13 cellular contexts compared by ENCODE assay signal in the genomic region with DNA sequence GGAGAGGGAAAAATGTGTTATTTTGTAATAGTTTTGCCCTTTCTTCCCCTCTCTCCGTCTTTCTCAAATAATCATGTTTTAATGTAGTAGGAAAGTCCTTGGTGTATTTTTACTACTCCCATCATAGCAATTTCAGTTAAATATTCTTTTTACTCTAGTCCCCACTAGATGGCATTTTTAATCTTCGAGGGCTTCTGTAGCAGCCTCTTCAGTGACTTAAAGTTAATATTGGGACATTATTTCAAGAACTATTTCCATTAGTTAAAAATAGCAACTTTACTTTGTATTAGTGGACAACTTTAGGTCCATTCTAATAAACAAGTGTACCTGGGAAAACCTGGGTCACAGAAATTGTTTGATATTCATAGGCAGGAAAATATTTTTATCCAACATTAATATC. TPM values are rescaled to one million over a fixed set of nuclear protein-coding genes. Genes with fewer than 3 reads are reported as not detected.
DNase-seq lines count a peak whose midpoint lies in the region; FAIRE-seq and TF ChIP-seq lines count a peak whose summit lies in the region.
"Had no signal": no experiment of that assay in that cellular context is flagged by ENCODE, and none has a peak within 500 bp of the region (broad histone marks: within the 10 kb centered on the region; RNA-seq: fewer than 3 reads in every experiment).

No MANE protein-coding gene starts in this region.

- H3K27ac Mint-ChIP-seq in mesothelial cell of epicardium: no peak overlapping the region

- no peaks in the 10 kb centered on the region for H3K9me3 ChIP-seq in kidney (ENCODE audit: control insufficient read depth in 1 of 2, low read length in 2 of 2)

- H3K4me1 Mint-ChIP-seq in mesothelial cell of epicardium: no peaks in the 10 kb centered on the region
- H3K4me1 Mint-ChIP-seq: activated T-helper 17 cell treated with anti-CD3 and anti-CD28 coated beads, Interleukin-2, amount 50 U/mL, for 72 hours; stimulated activated effector memory CD8-positive, alpha-beta T cell treated with anti-CD3 and anti-CD28 coated beads, Interleukin-12 subunit alpha, Interleukin-12 subunit beta, amount 100 ng/mL, for 72 hours had no signal

- no peaks in the 10 kb centered on the region for H3K27me3 Mint-ChIP-seq in mesothelial cell of epicardium (ENCODE audit: low read depth)
- H3K27me3 Mint-ChIP-seq: activated T-helper 17 cell treated with anti-CD3 and anti-CD28 coated beads, Interleukin-2, amount 50 U/mL, for 72 hours had no signal

- peaks cover 53% of the 10 kb centered on the region for H3K36me3 Mint-ChIP-seq in mesothelial cell of epicardium

- no peaks in the 10 kb centered on the region for H3K4me1 ChIP-seq in kidney (ENCODE audit: control insufficient read depth in 1 of 2, insufficient read depth in 1 of 2, low read depth in 1 of 2, low read length in 2 of 2)

- DNase-seq in D721Med (ENCODE audit: insufficient read length, low spot score) (no peak), LNCaP clone FGC (ENCODE audit: low read depth) (no peak), astrocyte of the hippocampus (ENCODE audit: low read depth, low spot score) (peak; percentile 14), lung microvascular endothelial cell (ENCODE audit: low read depth in 2 of 2) (peak; percentile 8 to 52), GDM1 (lab: John Stamatoyannopoulos, UW) (no peak), kidney (no peak), Ammon's horn (ENCODE audit: low spot score) (no peak), mesothelial cell of epicardium (ENCODE audit: low spot score in 2 of 2, unreplicated experiment in 2 of 2) (no peak)
- DNase-seq: activated CD4-positive, alpha-beta T cell treated with anti-CD3 and anti-CD28 coated beads for 1 hour; kidney glomerular epithelial cell; NCI-H2171 had no signal

- no peak overlapping the region for H3K27ac ChIP-seq in kidney (ENCODE audit: low read depth in 2 of 2, low read length in 2 of 2)

- H3K4me3 ChIP-seq in LNCaP clone FGC (ENCODE audit: low read depth, low read length): no peak overlapping the region
- H3K4me3 ChIP-seq in kidney (ENCODE audit: low read length in 2 of 2): no peak overlapping the region

- FAIRE-seq in D721Med (lab: Jason Lieb, UNC): no peak
- no peak for FAIRE-seq in kidney (lab: Jason Lieb, UNC)

- H3K9ac ChIP-seq in kidney (ENCODE audit: low read length in 2 of 2): no peak overlapping the region

- H3K4me3 Mint-ChIP-seq in mesothelial cell of epicardium: no peak overlapping the region
- H3K4me3 Mint-ChIP-seq: activated T-helper 17 cell treated with anti-CD3 and anti-CD28 coated beads, Interleukin-2, amount 50 U/mL, for 72 hours; stimulated activated effector memory CD8-positive, alpha-beta T cell treated with anti-CD3 and anti-CD28 coated beads, Interleukin-12 subunit alpha, Interleukin-12 subunit beta, amount 100 ng/mL, for 72 hours had no signal

- intact Hi-C loops in kidney (cut with DNase I): no loop called here

- TF ChIP-seq CTCF in D721Med (IDR thresholded peaks at IDR 0.05; ENCODE audit: insufficient read depth, missing control alignments): peak; percentile 27
- peak; percentile 24 for TF ChIP-seq CTCF in LNCaP clone FGC (IDR thresholded peaks at IDR 0.05; ENCODE audit: control insufficient read depth, extremely low read depth, insufficient read depth)
- TF ChIP-seq CTCF in kidney (IDR thresholded peaks at IDR 0.05; ENCODE audit: borderline replicate concordance, extremely low read depth, insufficient read depth): no peak
- no peak for TF ChIP-seq CTCF in mesothelial cell of epicardium (IDR thresholded peaks at IDR 0.05; ENCODE audit: unreplicated experiment)

- no peaks in the 10 kb centered on the region for H3K9me3 Mint-ChIP-seq in mesothelial cell of epicardium
- H3K9me3 Mint-ChIP-seq: activated T-helper 17 cell treated with anti-CD3 and anti-CD28 coated beads, Interleukin-2, amount 50 U/mL, for 72 hours; stimulated activated effector memory CD8-positive, alpha-beta T cell treated with anti-CD3 and anti-CD28 coated beads, Interleukin-12 subunit alpha, Interleukin-12 subunit beta, amount 100 ng/mL, for 72 hours had no signal

- peaks cover 55 to 61% of the 10 kb centered on the region in 2 donors for H3K36me3 ChIP-seq in kidney (ENCODE audit: control insufficient read depth in 1 of 2, insufficient read depth in 2 of 2, low read length in 2 of 2)

RNA-seq across cellular contexts. Expression of gene EDRF1, which starts 23.0 kb away (rescaled TPM):
- total RNA-seq in lung microvascular endothelial cell: 9.4 and 15.1 TPM in 2 replicates
- 25.3 TPM for total RNA-seq in kidney
- polyA plus RNA-seq in kidney (ENCODE audit: insufficient read depth, low read depth, low replicate concordance): 11.4 TPM
- 45.9 to 49.7 TPM (median 48.0 TPM) in 3 replicates for total RNA-seq in mesothelial cell of epicardium

RNA-seq across cellular contexts. Expression of gene MMP21, which starts 33.2 kb away (rescaled TPM):
- 0.22 and 3.2 TPM in 2 replicates for total RNA-seq in lung microvascular endothelial cell
- total RNA-seq in kidney: 0.13 TPM
- polyA plus RNA-seq in kidney (ENCODE audit: insufficient read depth, low read depth, low replicate concordance): not detected
- total RNA-seq in mesothelial cell of epicardium: 0.18 to 0.27 TPM (median 0.23 TPM) in 3 replicates
- total RNA-seq: activated T-helper 17 cell treated with anti-CD3 and anti-CD28 coated beads, Interleukin-2, amount 50 U/mL, for 72 hours had no signal

RNA-seq across cellular contexts. Expression of gene TEX36, which starts 59.5 kb away (rescaled TPM):
- total RNA-seq in lung microvascular endothelial cell: not detected in 2 replicates
- not detected for total RNA-seq in kidney
- polyA plus RNA-seq in kidney (ENCODE audit: insufficient read depth, low read depth, low replicate concordance): not detected
- total RNA-seq in mesothelial cell of epicardium: not detected in 3 replicates
- total RNA-seq: activated T-helper 17 cell treated with anti-CD3 and anti-CD28 coated beads, Interleukin-2, amount 50 U/mL, for 72 hours had no signal

Comparison
In these comparisons a context has a peak if more than half of its experiments do, and no peak if none do; other contexts are left out.
1. DNase-seq: peak in astrocyte of the hippocampus (single experiment) and lung microvascular endothelial cell (2 of 2); none in D721Med (single experiment), LNCaP clone FGC (single experiment), GDM1 (single experiment), kidney (single experiment), Ammon's horn (single experiment) and mesothelial cell of epicardium (0 of 2).
2. CTCF ChIP-seq: peak in D721Med (single experiment) and LNCaP clone FGC (single experiment); none in kidney (single experiment) and mesothelial cell of epicardium (single experiment).